Comparison of ENCODE assay signal across 8 cellular contexts in genomic region chr14:105482486-105483110, GRCh38. TPM values are rescaled to one million over a fixed set of nuclear protein-coding genes. Genes with fewer than 3 reads are reported as not detected.
DNase-seq lines count a peak whose midpoint lies in the region; ATAC-seq and TF ChIP-seq lines count a peak whose summit lies in the region.

No MANE protein-coding gene starts in this region.

- peak overlapping the region; percentile 96 for H3K27ac Mint-ChIP-seq in activated CD8-positive, alpha-beta T cell treated with anti-CD3 and anti-CD28 coated beads for 36 hours
- H3K27ac Mint-ChIP-seq in WTC11 = no peak overlapping the region

- H3K4me3 Mint-ChIP-seq in activated CD8-positive, alpha-beta T cell treated with anti-CD3 and anti-CD28 coated beads for 36 hours = no peak overlapping the region
- H3K4me3 Mint-ChIP-seq in WTC11 = no peak overlapping the region

- no peak for TF ChIP-seq POLR2A in HCT116 (IDR thresholded peaks at IDR 0.05; ENCODE audit: borderline replicate concordance, extremely low read depth, insufficient read depth, insufficient read length)

- H3K9me3 Mint-ChIP-seq in activated CD8-positive, alpha-beta T cell treated with anti-CD3 and anti-CD28 coated beads for 36 hours = no peaks in the 10 kb centered on the region
- H3K9me3 Mint-ChIP-seq in WTC11 = no peaks in the 10 kb centered on the region

- H3K27me3 Mint-ChIP-seq in activated CD8-positive, alpha-beta T cell treated with anti-CD3 and anti-CD28 coated beads for 36 hours = peaks cover 9% of the 10 kb centered on the region
- peaks cover 84% of the 10 kb centered on the region for H3K27me3 Mint-ChIP-seq in WTC11 (ENCODE audit: low read depth)

- RAD21 ChIA-PET in HCT116 (lab: Charles Lee; ENCODE audit: low non-redundant PET in 1 of 2, low total read pairs in 2 of 2, uncharacterized antibody in 2 of 2, unreplicated experiment in 2 of 2) = no interaction called here

- ATAC-seq in HCT116 = no peak
- ATAC-seq in activated CD8-positive, alpha-beta T cell treated with anti-CD3 and anti-CD28 coated beads for 36 hours = no peak
- no peak for ATAC-seq in GM19395 (IDR thresholded peaks at IDR 0.05; ENCODE audit: unreplicated experiment)
- no peak for ATAC-seq in WTC11

- H3K27me3 ChIP-seq in HCT116 (ENCODE audit: insufficient read depth, low read length) (no peaks in the 10 kb centered on the region), right atrium auricular region (no peaks in the 10 kb centered on the region), skeletal muscle tissue (ENCODE audit: control insufficient read depth in 3 of 3, insufficient read depth in 3 of 3, low read length in 3 of 3) (peaks cover 8 to 49% (median 12%) of the 10 kb centered on the region in 3 donors)

- H4K20me1 ChIP-seq in HCT116 (ENCODE audit: insufficient read depth) = no peaks in the 10 kb centered on the region

- H3K27ac ChIP-seq in HCT116 (ENCODE audit: low read depth, low read length) (peak overlapping the region; percentile 58), right atrium auricular region (peak overlapping the region; percentile 95 to 98), skeletal muscle tissue (ENCODE audit: low read depth, low read length) (peak overlapping the region; percentile 94)

- no peaks in the 10 kb centered on the region for H3K9me2 ChIP-seq in HCT116 (ENCODE audit: insufficient read depth)

- H3K9me3 ChIP-seq in HCT116 (ENCODE audit: control insufficient read depth in 1 of 2, insufficient read depth in 1 of 2, low read depth in 1 of 2, low read length in 2 of 2) (no peaks in the 10 kb centered on the region), right atrium auricular region (no peaks in the 10 kb centered on the region), skeletal muscle tissue (ENCODE audit: control insufficient read depth in 3 of 3, low read length in 3 of 3) (no peaks in the 10 kb centered on the region)

- peaks cover 47% of the 10 kb centered on the region for H3K4me1 Mint-ChIP-seq in activated CD8-positive, alpha-beta T cell treated with anti-CD3 and anti-CD28 coated beads for 36 hours (ENCODE audit: low read depth)
- peaks cover 18% of the 10 kb centered on the region for H3K4me1 Mint-ChIP-seq in WTC11

- intact Hi-C loops in HCT116 (cut with micrococcal nuclease) = no loop called here
- intact Hi-C loops in activated CD8-positive, alpha-beta T cell treated with anti-CD3 and anti-CD28 coated beads for 36 hours (cut with micrococcal nuclease) = no loop called here

- H3K36me3 ChIP-seq in HCT116 (ENCODE audit: control insufficient read depth in 1 of 2, insufficient read depth in 2 of 2, low read length in 2 of 2) (no peaks in the 10 kb centered on the region), right atrium auricular region (peaks cover 17% of the 10 kb centered on the region), skeletal muscle tissue (ENCODE audit: control insufficient read depth in 3 of 3, insufficient read depth in 3 of 3, low read length in 3 of 3) (no peaks in the 10 kb centered on the region)

- peak overlapping the region; percentile 100 for H3K4me2 ChIP-seq in HCT116 (ENCODE audit: low read length)

- no peaks in the 10 kb centered on the region for H3K36me3 Mint-ChIP-seq in activated CD8-positive, alpha-beta T cell treated with anti-CD3 and anti-CD28 coated beads for 36 hours (ENCODE audit: low read depth)
- no peaks in the 10 kb centered on the region for H3K36me3 Mint-ChIP-seq in WTC11

- H3K4me3 ChIP-seq in HCT116 (replicated peaks in 1 of 2; ENCODE audit: low read depth in 1 of 2, low read length in 2 of 2) (peak overlapping the region in 1 of 2 experiments; percentile 77; a peak in 3 of 4 replicates), right atrium auricular region (peak overlapping the region in 1 of 2 donors; percentile 43), skeletal muscle tissue (ENCODE audit: low read length in 3 of 3) (no peak overlapping the region)

- H3K4me1 ChIP-seq in HCT116 (ENCODE audit: control insufficient read depth in 1 of 2, insufficient read depth in 2 of 2, low read length in 2 of 2) (peaks cover 23 to 72% of the 10 kb centered on the region in 2 experiments), right atrium auricular region (peaks cover 0 to 99% of the 10 kb centered on the region in 2 donors), skeletal muscle tissue (ENCODE audit: control insufficient read depth in 3 of 3, insufficient read depth in 3 of 3, low read length in 3 of 3) (peaks cover 55 to 66% (median 63%) of the 10 kb centered on the region in 3 donors)

- no peak for TF ChIP-seq CTCF in HCT116 (IDR thresholded peaks at IDR 0.05 in 2 of 3, conservative IDR thresholded peaks at IDR 0.05 in 1 of 3; ENCODE audit: borderline replicate concordance in 1 of 3, insufficient read depth in 1 of 3, low read depth in 2 of 3, low read length in 2 of 3)
- no peak for TF ChIP-seq CTCF in activated CD8-positive, alpha-beta T cell treated with anti-CD3 and anti-CD28 coated beads for 36 hours (IDR thresholded peaks at IDR 0.05)
- TF ChIP-seq CTCF in right atrium auricular region (IDR thresholded peaks at IDR 0.05) = no peak
- TF ChIP-seq CTCF in WTC11 (IDR thresholded peaks at IDR 0.05) = no peak

- H3K79me2 ChIP-seq in HCT116 (ENCODE audit: insufficient read depth, low read length) = peaks cover under 1% of the 10 kb centered on the region; the same call in 1 of the 2 replicates

- BruUV-seq in HCT116 (replicated peaks; lab: Mats Ljungman, UMichigan) = no TSS peak

- no peak for TF ChIP-seq RAD21 in HCT116 (IDR thresholded peaks at IDR 0.05; ENCODE audit: low read depth)

- H3K9ac ChIP-seq in HCT116 (ENCODE audit: low read length) = peak overlapping the region; percentile 99
- peak overlapping the region; percentile 62 to 71 (median 65) for H3K9ac ChIP-seq in skeletal muscle tissue (ENCODE audit: low read depth in 1 of 3, low read length in 3 of 3)

- no peak overlapping the region for H2AFZ ChIP-seq in HCT116 (ENCODE audit: low read depth, low read length, poor library complexity, severe bottlenecking)

- CTCF ChIA-PET in HCT116 (lab: Charles Lee) = interaction anchor here (0.6 to 2.4 kb wide), 5 partner anchors 7 to 112 kb away, joined by 3 to 73 read pairs (median 19); no protein-coding TSS in a partner anchor
- CTCF ChIA-PET in activated CD8-positive, alpha-beta T cell treated with anti-CD3 and anti-CD28 coated beads for 36 hours (lab: Charles Lee) = interaction anchor here (1.1 to 2.9 kb wide), 3 partner anchors 9 to 112 kb away, joined by 4 to 80 read pairs (median 15); partner anchors contain the start of gene TEDC1
- CTCF ChIA-PET in WTC11 (lab: Charles Lee) = interaction anchor here (1.0 to 5.1 kb wide), 4 partner anchors 7 to 714 kb away, joined by 3 to 116 read pairs (median 48); no protein-coding TSS in a partner anchor

- no peak for DNase-seq in HCT116 (ENCODE audit: low read depth, low spot score)
- DNase-seq in activated CD8-positive, alpha-beta T cell treated with anti-CD3 and anti-CD28 coated beads for 36 hours = no peak
- DNase-seq in right atrium auricular region (ENCODE audit: low spot score) = no peak
- no peak for DNase-seq in superior temporal gyrus (ENCODE audit: extremely low spot score)
- DNase-seq in NCI-H510A treated with DMSO at 0.1 percent for 48 hours (lab: John Stamatoyannopoulos, UW) = no peak
- no peak for DNase-seq in WTC11 (ENCODE audit: low spot score)

- POLR2A ChIA-PET in HCT116 (lab: Charles Lee) (interaction anchor here (2.2 kb wide), 1 partner anchor 8 kb away, joined by 29 read pairs; the partner anchor contains the start of gene TEDC1), WTC11 (lab: Charles Lee) (no interaction called here)
- POLR2A ChIA-PET in activated CD8-positive, alpha-beta T cell treated with anti-CD3 and anti-CD28 coated beads for 36 hours (lab: Charles Lee) = interaction anchor here (1.7 to 3.2 kb wide), 3 partner anchors 8 to 84 kb away, joined by 4 to 24 read pairs (median 13); partner anchors contain the start of gene TEDC1

TF ChIP-seq in HCT116, 20 proteins besides CTCF, POLR2A, EP300 and RAD21:
- TF ChIP-seq YY1 (IDR thresholded peaks at IDR 0.05; ENCODE audit: extremely low read depth, insufficient replicate concordance, low read depth, low read length) = no peak

TF ChIP-seq in WTC11, 78 proteins besides CTCF, POLR2A, EP300 and RAD21 (continues in another document):
- TF ChIP-seq GABPB1 (CRISPR knock-in tag; IDR thresholded peaks at IDR 0.05) (no peak), ELF4 (CRISPR knock-in tag; IDR thresholded peaks at IDR 0.05; ENCODE audit: low read depth) (no peak), NR2C2 (CRISPR knock-in tag; IDR thresholded peaks at IDR 0.05) (no peak), SP1 (CRISPR knock-in tag; conservative IDR thresholded peaks at IDR 0.05) (no peak), SMAD3 (CRISPR knock-in tag; IDR thresholded peaks at IDR 0.05; ENCODE audit: borderline replicate concordance) (no peak)

RNA-seq across cellular contexts. Expression of gene CRIP1, which starts 4.1 kb away (rescaled TPM):
- total RNA-seq in HCT116 (2021; ENCODE audit: unreplicated experiment) (260 TPM), right atrium auricular region (10 to 100 TPM; 42.9 to 79.2 TPM), skeletal muscle tissue (5.2 TPM), WTC11 (2021) (4.8 to 9.0 TPM (median 5.8 TPM) in 3 replicates)
- polyA plus RNA-seq in HCT116 (2012) = 613 and 656 TPM in 2 replicates
- total RNA-seq in activated CD8-positive, alpha-beta T cell treated with anti-CD3 and anti-CD28 coated beads for 36 hours = 10 to 100 TPM; 93.9 to 95.7 TPM

RNA-seq across cellular contexts. Expression of gene CRIP2, which starts 8.0 kb away (rescaled TPM):
- 31.1 TPM for total RNA-seq in HCT116 (2021; ENCODE audit: unreplicated experiment)
- polyA plus RNA-seq in HCT116 (2012) = 37.8 and 43.3 TPM in 2 replicates
- under 1 TPM in 1 of 2 experiments, not detected in 1; 0.45 TPM for total RNA-seq in activated CD8-positive, alpha-beta T cell treated with anti-CD3 and anti-CD28 coated beads for 36 hours
- 1,000 to 10,000 TPM in 1 of 2 donors, 100 to 1,000 TPM in 1; 831 to 1,272 TPM for total RNA-seq in right atrium auricular region
- 77.8 TPM for total RNA-seq in skeletal muscle tissue
- total RNA-seq in WTC11 (2021) = 4.6 to 5.4 TPM (median 5.0 TPM) in 3 replicates

RNA-seq across cellular contexts. Expression of gene TEDC1, which starts 8.4 kb away (rescaled TPM):
- total RNA-seq in HCT116 (2021; ENCODE audit: unreplicated experiment) = 40.4 TPM
- 30.8 and 33.5 TPM in 2 replicates for polyA plus RNA-seq in HCT116 (2012)
- total RNA-seq in activated CD8-positive, alpha-beta T cell treated with anti-CD3 and anti-CD28 coated beads for 36 hours = 10 to 100 TPM; 30.1 to 31.1 TPM
- 1 to 10 TPM; 3.5 to 3.9 TPM for total RNA-seq in right atrium auricular region
- total RNA-seq in skeletal muscle tissue = 2.1 TPM
- total RNA-seq in WTC11 (2021) = 16.4 to 17.9 TPM (median 16.7 TPM) in 3 replicates

RNA-seq across cellular contexts. Expression of gene TMEM121, which starts 43.8 kb away (rescaled TPM):
- total RNA-seq in HCT116 (2021; ENCODE audit: unreplicated experiment) = 5.5 TPM
- 3.4 and 4.6 TPM in 2 replicates for polyA plus RNA-seq in HCT116 (2012)
- 10 to 100 TPM; 12.0 to 12.1 TPM for total RNA-seq in activated CD8-positive, alpha-beta T cell treated with anti-CD3 and anti-CD28 coated beads for 36 hours
- total RNA-seq in right atrium auricular region = 1 to 10 TPM; 3.4 to 5.8 TPM
- total RNA-seq in skeletal muscle tissue = 3.1 TPM
- 0.81 to 1.9 TPM (median 1.5 TPM) in 3 replicates for total RNA-seq in WTC11 (2021)

Comparison
In these comparisons a context has a peak if more than half of its experiments do, and no peak if none do; other contexts are left out.
1. RNA of gene CRIP2, which starts 8.0 kb away (total RNA-seq): 831 to 1,272 TPM in right atrium auricular region; 77.8 TPM in skeletal muscle tissue (single experiment), 31.1 TPM in HCT116 (single experiment), 4.6 to 5.4 TPM in WTC11 and 0.45 TPM in activated CD8-positive, alpha-beta T cell treated with anti-CD3 and anti-CD28 coated beads for 36 hours; every median in the first group is over 10 times any median in the second.
2. Peak in every context shown above with its lines, with median percentiles within 50 percentile points of each other: H3K27ac ChIP-seq.